In genomic region chr3:81741214-81741613, GRCh38 we compare ENCODE assay signal across 23 cellular contexts. TPM values are rescaled to one million over a fixed set of nuclear protein-coding genes. Genes with fewer than 3 reads are reported as not detected.
DNase-seq lines count a peak whose midpoint lies in the region; TF ChIP-seq lines count a peak whose summit lies in the region.
"Had no signal": no experiment of that assay in that cellular context is flagged by ENCODE, and none has a peak within 500 bp of the region (broad histone marks: within the 10 kb centered on the region; RNA-seq: fewer than 3 reads in every experiment).

No MANE protein-coding gene starts in this region.

- no peaks in the 10 kb centered on the region for H3K27me3 ChIP-seq in ascending aorta
- H3K27me3 ChIP-seq in tibial artery, result no peaks in the 10 kb centered on the region
- H3K27me3 ChIP-seq: BLaER1 treated with 17β-estradiol and CSF1 and Interleukin-3, amounts not matched to agents 10 nM and 100 nM; thyroid gland had no signal

- H3K9me3 ChIP-seq in ascending aorta (no peaks in the 10 kb centered on the region), tibial artery (no peaks in the 10 kb centered on the region)
- H3K9me3 ChIP-seq: thyroid gland had no signal

- H3K27ac ChIP-seq in ascending aorta (peak overlapping the region; percentile 81 to 92), tibial artery (peak overlapping the region; percentile 78 to 87)
- H3K27ac ChIP-seq: 22Rv1; BLaER1 treated with 17β-estradiol and CSF1 and Interleukin-3, amounts not matched to agents 10 nM and 100 nM; thyroid gland; VCaP had no signal

- no peaks in the 10 kb centered on the region for H3K36me3 ChIP-seq in ascending aorta
- no peaks in the 10 kb centered on the region for H3K36me3 ChIP-seq in tibial artery
- H3K36me3 ChIP-seq: thyroid gland had no signal

- peak; percentile 13 for DNase-seq in NCI-H2107 treated with DMSO at 0.1 percent for 48 hours (lab: John Stamatoyannopoulos, UW; ENCODE audit: unreplicated experiment)
- no peak for DNase-seq in NCI-H2107 (lab: John Stamatoyannopoulos, UW)
- DNase-seq in ascending aorta (ENCODE audit: low spot score in 2 of 2), result no peak
- DNase-seq in fibroblast of villous mesenchyme (ENCODE audit: low read depth), result peak; percentile 55
- DNase-seq in tibial artery, result no peak
- no peak for DNase-seq in GM13976 (ENCODE audit: low spot score)
- DNase-seq in occipital lobe (lab: John Stamatoyannopoulos, UW), result no peak
- DNase-seq in activated CD4-positive, alpha-beta T cell treated with anti-CD3 and anti-CD28 coated beads for 4 hours, result no peak
- DNase-seq: activated CD4-positive, alpha-beta T cell treated with anti-CD3 and anti-CD28 coated beads, Interleukin-2, amount 50 U/mL, for 4 hours; activated naive CD4-positive, alpha-beta T cell; activated T-cell treated with anti-CD3 and anti-CD28 coated beads for 4 hours; GF-D8; HCEC 1CT; NCI-H146; NCI-H2227 treated with DMSO at 0.1 percent for 48 hours; NCI-H82; SIG-M5; stimulated activated naive B cell treated with anti-CD40 and anti-IgM and Interleukin-4, amounts not matched to agents 10 μg/mL and 1 μg/mL and 100 μg/mL, for 72 hours; T-helper 2 cell; thyroid gland had no signal

- H3K4me1 ChIP-seq in ascending aorta, result peaks cover 2 to 44% of the 10 kb centered on the region in 2 donors
- H3K4me1 ChIP-seq in tibial artery, result peaks cover 0 to 70% (median 23%) of the 10 kb centered on the region in 4 donors

- TF ChIP-seq CTCF in ascending aorta (IDR thresholded peaks at IDR 0.05), result no peak
- TF ChIP-seq CTCF in fibroblast of villous mesenchyme (IDR thresholded peaks at IDR 0.05; ENCODE audit: insufficient read depth, low read depth, low read length), result no peak
- no peak for TF ChIP-seq CTCF in tibial artery (IDR thresholded peaks at IDR 0.05)
- TF ChIP-seq CTCF in GM13976 (IDR thresholded peaks at IDR 0.05; ENCODE audit: borderline replicate concordance, control extremely low read depth, extremely low read depth, insufficient read depth, missing control alignments), result no peak

- intact Hi-C loops in ascending aorta (cut with DNase I), result no loop called here
- intact Hi-C loops in tibial artery (cut with DNase I; ENCODE audit: low total_unique reads), result no loop called here

- in situ Hi-C loops in GM13976 (cut with MboI; ENCODE audit: low sequenced_read_pairs, unreplicated experiment), result no loop called here

- no peak overlapping the region for H3K4me3 ChIP-seq in ascending aorta
- H3K4me3 ChIP-seq in fibroblast of villous mesenchyme (ENCODE audit: low read depth, low read length), result no peak overlapping the region
- no peak overlapping the region for H3K4me3 ChIP-seq in tibial artery
- H3K4me3 ChIP-seq: BLaER1 treated with 17β-estradiol and CSF1 and Interleukin-3, amounts not matched to agents 10 nM and 100 nM; thyroid gland had no signal

RNA-seq across cellular contexts. Expression of gene GBE1, which starts 20.2 kb away (rescaled TPM):
- total RNA-seq in ascending aorta, result 20.8 TPM
- total RNA-seq in fibroblast of villous mesenchyme, result 169 and 231 TPM in 2 replicates
- 21.1 TPM for total RNA-seq in occipital lobe

Comparison
In these comparisons a context has a peak if more than half of its experiments do, and no peak if none do; other contexts are left out.
1. DNase-seq: peak in NCI-H2107 treated with DMSO at 0.1 percent for 48 hours (single experiment) and fibroblast of villous mesenchyme (single experiment); none in NCI-H2107 (single experiment), ascending aorta (0 of 2), tibial artery (0 of 2), GM13976 (single experiment), occipital lobe (single experiment) and activated CD4-positive, alpha-beta T cell treated with anti-CD3 and anti-CD28 coated beads for 4 hours (0 of 2).